ENCODE assay signal across 9 cellular contexts in genomic region chr14:22375321-22375930, GRCh38.
DNase-seq lines count a peak whose midpoint lies in the region; ATAC-seq lines count a peak whose summit lies in the region.
"Had no signal": no experiment of that assay in that cellular context is flagged by ENCODE, and none has a peak within 500 bp of the region (broad histone marks: within the 10 kb centered on the region; RNA-seq: fewer than 3 reads in every experiment).

No MANE protein-coding gene starts in this region.

- H3K36me3 ChIP-seq in adipocyte (ENCODE audit: control insufficient read depth, insufficient read depth, low read length, severe bottlenecking), result no peaks in the 10 kb centered on the region
- H3K36me3 ChIP-seq: BLaER1 treated with 17β-estradiol and CSF1 and Interleukin-3, amounts not matched to agents 10 nM and 100 nM had no signal

- peaks cover 23% of the 10 kb centered on the region for H3K4me1 ChIP-seq in adipocyte (ENCODE audit: control insufficient read depth, insufficient read depth, low read length)
- H3K4me1 ChIP-seq: BLaER1 treated with 17β-estradiol and CSF1 and Interleukin-3, amounts not matched to agents 10 nM and 100 nM had no signal

- no peaks in the 10 kb centered on the region for H3K9me3 ChIP-seq in adipocyte (ENCODE audit: control insufficient read depth, low read length)
- H3K9me3 ChIP-seq: BLaER1 treated with 17β-estradiol and CSF1 and Interleukin-3, amounts not matched to agents 10 nM and 100 nM had no signal

- H3K4me3 ChIP-seq in adipocyte (ENCODE audit: low read length), result no peak overlapping the region
- H3K4me3 ChIP-seq: BLaER1 treated with 17β-estradiol and CSF1 and Interleukin-3, amounts not matched to agents 10 nM and 100 nM had no signal

- H3K9ac ChIP-seq in adipocyte (ENCODE audit: low read length), result no peak overlapping the region
- H3K9ac ChIP-seq: BLaER1 treated with 17β-estradiol and CSF1 and Interleukin-3, amounts not matched to agents 10 nM and 100 nM had no signal

- ATAC-seq in GM21360 (IDR thresholded peaks at IDR 0.05; ENCODE audit: unreplicated experiment), result no peak
- no peak for ATAC-seq in HG02973 (IDR thresholded peaks at IDR 0.05; ENCODE audit: unreplicated experiment)
- ATAC-seq in GM19395 (IDR thresholded peaks at IDR 0.05; ENCODE audit: unreplicated experiment), result no peak

- DNase-seq in NCI-H1092 treated with DMSO at 0.1 percent for 48 hours (lab: John Stamatoyannopoulos, UW), result peak; percentile 47
- DNase-seq in NCI-H1092 (lab: John Stamatoyannopoulos, UW), result no peak
- peak; percentile 50 for DNase-seq in NCI-H1105 treated with DMSO at 0.1 percent for 48 hours (lab: John Stamatoyannopoulos, UW)
- DNase-seq in adipocyte (ENCODE audit: low read depth), result peak; percentile 77
- peak; percentile 62 for DNase-seq in kidney tubule cell (ENCODE audit: low spot score)

- peaks cover 21% of the 10 kb centered on the region for H3K27me3 ChIP-seq in adipocyte (replicated peaks; ENCODE audit: control insufficient read depth, insufficient read depth, low read length)
- H3K27me3 ChIP-seq: BLaER1 treated with 17β-estradiol and CSF1 and Interleukin-3, amounts not matched to agents 10 nM and 100 nM had no signal
